In the genomic region with DNA sequence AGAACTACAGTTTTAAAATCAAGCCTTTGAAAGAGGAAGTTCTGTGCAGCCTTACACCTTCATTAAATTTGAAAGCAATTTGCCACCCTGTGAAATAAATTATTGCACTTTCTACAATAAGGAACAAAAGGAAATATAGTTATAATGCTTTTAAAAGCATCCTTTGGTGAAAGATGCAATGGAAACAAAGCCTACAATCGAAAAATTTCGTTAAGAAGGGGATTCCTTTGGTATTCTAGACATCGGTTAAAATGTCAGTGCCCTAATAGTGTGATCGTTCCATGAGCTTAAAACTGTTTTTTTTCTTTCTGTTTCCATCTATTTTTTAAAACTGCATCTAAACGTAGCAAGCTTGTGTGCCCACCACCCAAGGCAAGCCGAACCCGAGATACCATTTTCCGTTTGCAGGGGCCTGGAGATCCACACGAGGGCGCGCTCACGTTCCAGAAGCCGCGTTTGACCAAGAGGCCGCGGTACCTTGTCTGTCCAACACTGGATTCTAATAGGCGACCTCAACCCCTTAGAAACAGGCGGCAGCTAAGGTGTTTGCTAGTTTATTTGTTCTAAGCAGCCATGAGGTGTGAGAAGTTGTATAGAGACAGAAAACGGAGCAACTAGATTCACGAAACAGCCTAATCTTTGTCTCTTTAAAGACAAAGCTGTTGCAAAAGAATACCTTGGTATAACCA, we compare ENCODE assay signal across 8 cellular contexts. TPM values are rescaled to one million over a fixed set of nuclear protein-coding genes. Genes with fewer than 3 reads are reported as not detected.
DNase-seq lines count a peak whose midpoint lies in the region; ATAC-seq and TF ChIP-seq lines count a peak whose summit lies in the region.

No MANE protein-coding gene starts in this region.

- H3K27me3 ChIP-seq in kidney epithelial cell (ENCODE audit: control insufficient read depth, insufficient read depth, low read length): peaks cover 3% of the 10 kb centered on the region
- peaks cover 93% of the 10 kb centered on the region for H3K27me3 ChIP-seq in CD4-positive, alpha-beta T cell (ENCODE audit: control insufficient read depth, insufficient read depth, low read length)

- peaks cover 80% of the 10 kb centered on the region for H3K27me3 Mint-ChIP-seq in T-helper 2 cell treated with Interferon-gamma antibody and Interleukin-4, amounts not matched to agents 5 μg/mL and 100 μg/mL, for 36 hours (ENCODE audit: low read depth)
- H3K27me3 Mint-ChIP-seq in CD4-positive, alpha-beta T cell: peaks cover 89% of the 10 kb centered on the region

- peaks cover 3% of the 10 kb centered on the region for H3K36me3 Mint-ChIP-seq in T-helper 2 cell treated with Interferon-gamma antibody and Interleukin-4, amounts not matched to agents 5 μg/mL and 100 μg/mL, for 36 hours (ENCODE audit: low read depth)
- H3K36me3 Mint-ChIP-seq in CD4-positive, alpha-beta T cell (ENCODE audit: low read depth): peaks cover 7% of the 10 kb centered on the region

- H3K4me1 Mint-ChIP-seq in T-helper 2 cell treated with Interferon-gamma antibody and Interleukin-4, amounts not matched to agents 5 μg/mL and 100 μg/mL, for 36 hours (ENCODE audit: low read depth): peaks cover 4% of the 10 kb centered on the region
- H3K4me1 Mint-ChIP-seq in CD4-positive, alpha-beta T cell (ENCODE audit: low read depth): peaks cover 19% of the 10 kb centered on the region

- peaks cover 4% of the 10 kb centered on the region for H3K9me3 Mint-ChIP-seq in T-helper 2 cell treated with Interferon-gamma antibody and Interleukin-4, amounts not matched to agents 5 μg/mL and 100 μg/mL, for 36 hours
- H3K9me3 Mint-ChIP-seq in CD4-positive, alpha-beta T cell: no peaks in the 10 kb centered on the region

- ATAC-seq in GM18517 (IDR thresholded peaks at IDR 0.05; ENCODE audit: unreplicated experiment): no peak
- ATAC-seq in CD4-positive, alpha-beta T cell (ENCODE audit: poor library complexity): no peak

- peak; percentile 89 for TF ChIP-seq CTCF in kidney epithelial cell (IDR thresholded peaks at IDR 0.05; ENCODE audit: insufficient read depth, low read length, poor library complexity, severe bottlenecking)
- TF ChIP-seq CTCF in CD4-positive, alpha-beta T cell (IDR thresholded peaks at IDR 0.05): no peak

- POLR2A ChIA-PET in CD4-positive, alpha-beta T cell (lab: Charles Lee): interaction anchor here (0.7 to 2.4 kb wide), 4 partner anchors 10 to 28 kb away, joined by 3 to 8 read pairs (median 4); no protein-coding TSS in a partner anchor

- DNase-seq in DMS153 (lab: John Stamatoyannopoulos, UW) (peak; percentile 83), DMS153 treated with DMSO at 0.1 percent for 48 hours (lab: John Stamatoyannopoulos, UW; ENCODE audit: unreplicated experiment) (no peak), LHCN-M2 (ENCODE audit: low read depth) (peak; percentile 26), kidney epithelial cell (ENCODE audit: low read depth) (no peak), GOT3 (lab: John Stamatoyannopoulos, UW) (no peak)
- DNase-seq in T-helper 2 cell treated with Interferon-gamma antibody and Interleukin-4, amounts not matched to agents 5 μg/mL and 100 μg/mL, for 36 hours (ENCODE audit: low spot score): peak; percentile 23
- no peak for DNase-seq in CD4-positive, alpha-beta T cell

- H3K9me3 ChIP-seq in CD4-positive, alpha-beta T cell (ENCODE audit: control insufficient read depth, low read length): peaks cover 13% of the 10 kb centered on the region

- H3K4me3 Mint-ChIP-seq in T-helper 2 cell treated with Interferon-gamma antibody and Interleukin-4, amounts not matched to agents 5 μg/mL and 100 μg/mL, for 36 hours: no peak overlapping the region
- H3K4me3 Mint-ChIP-seq in CD4-positive, alpha-beta T cell: no peak overlapping the region

- no peak overlapping the region for H3K27ac Mint-ChIP-seq in T-helper 2 cell treated with Interferon-gamma antibody and Interleukin-4, amounts not matched to agents 5 μg/mL and 100 μg/mL, for 36 hours
- no peak overlapping the region for H3K27ac Mint-ChIP-seq in CD4-positive, alpha-beta T cell

- intact Hi-C loops in CD4-positive, alpha-beta T cell (cut with DNase I, micrococcal nuclease): loop anchor here in 1 of 2 experiments (2.0 to 5.0 kb wide), 2 partner anchors 14 to 34 kb away; no protein-coding TSS in a partner anchor

- CTCF ChIA-PET in CD4-positive, alpha-beta T cell (lab: Charles Lee): interaction anchor here (0.9 to 1.8 kb wide), 3 partner anchors 10 to 16 kb away, joined by 3 to 6 read pairs (median 3); no protein-coding TSS in a partner anchor

- H3K4me3 ChIP-seq in kidney epithelial cell (ENCODE audit: low read depth, low read length): peak overlapping the region; percentile 63

- no peaks in the 10 kb centered on the region for H3K36me3 ChIP-seq in kidney epithelial cell (ENCODE audit: control insufficient read depth, insufficient read depth, low read length)

- no peak overlapping the region for H3K27ac ChIP-seq in CD4-positive, alpha-beta T cell (ENCODE audit: low read depth, low read length)

RNA-seq across cellular contexts. Expression of gene HOXD11, which starts 4.0 kb away (rescaled TPM):
- not detected in 2 replicates for total RNA-seq in LHCN-M2 (2014; rRNA removed)
- polyA plus RNA-seq in LHCN-M2 (2012): not detected
- total RNA-seq in kidney epithelial cell: 5.4 and 16.3 TPM in 2 replicates
- not detected for total RNA-seq in CD4-positive, alpha-beta T cell

RNA-seq across cellular contexts. Expression of gene HOXD10, which starts 5.5 kb away (rescaled TPM):
- not detected in 2 replicates for total RNA-seq in LHCN-M2 (2014; rRNA removed)
- not detected for polyA plus RNA-seq in LHCN-M2 (2012)
- total RNA-seq in kidney epithelial cell: 5.1 and 5.6 TPM in 2 replicates
- not detected for total RNA-seq in CD4-positive, alpha-beta T cell

RNA-seq across cellular contexts. Expression of gene HOXD9, which starts 11.4 kb away (rescaled TPM):
- total RNA-seq in LHCN-M2 (2014; rRNA removed) (0.06 TPM in 1 of 2 replicates, not detected in the other), kidney epithelial cell (11.6 and 12.2 TPM in 2 replicates)
- polyA plus RNA-seq in LHCN-M2 (2012): 0.06 TPM
- total RNA-seq in CD4-positive, alpha-beta T cell: not detected

RNA-seq across cellular contexts. Expression of gene HOXD12, which starts 11.5 kb away (rescaled TPM):
- total RNA-seq in LHCN-M2 (2014; rRNA removed) (not detected in 2 replicates), kidney epithelial cell (not detected in 2 replicates)
- not detected for polyA plus RNA-seq in LHCN-M2 (2012)
- total RNA-seq in CD4-positive, alpha-beta T cell: not detected

RNA-seq across cellular contexts. Expression of gene HOXD8, which starts 18.4 kb away (rescaled TPM):
- total RNA-seq in LHCN-M2 (2014; rRNA removed) (0.58 and 1.4 TPM in 2 replicates), kidney epithelial cell (18.1 and 22.5 TPM in 2 replicates)
- polyA plus RNA-seq in LHCN-M2 (2012): 1.6 TPM
- not detected for total RNA-seq in CD4-positive, alpha-beta T cell

Comparison
In these comparisons a context has a peak if more than half of its experiments do, and no peak if none do; other contexts are left out.
1. DNase-seq: peak in DMS153 (single experiment), LHCN-M2 (single experiment) and T-helper 2 cell treated with Interferon-gamma antibody and Interleukin-4, amounts not matched to agents 5 μg/mL and 100 μg/mL, for 36 hours (single experiment); none in DMS153 treated with DMSO at 0.1 percent for 48 hours (single experiment), kidney epithelial cell (single experiment), GOT3 (single experiment) and CD4-positive, alpha-beta T cell (0 of 10).
2. RNA of gene HOXD9, which starts 11.4 kb away (total RNA-seq): 11.6 to 12.2 TPM in kidney epithelial cell; 0.06 TPM in LHCN-M2 and not detected in CD4-positive, alpha-beta T cell; every median in the first group is over 10 times any median in the second.